Comparison of ENCODE assay signal across 16 cellular contexts in genomic region chr13:51997641-51998330, GRCh38. TPM values are rescaled to one million over a fixed set of nuclear protein-coding genes. Genes with fewer than 3 reads are reported as not detected.
DNase-seq lines count a peak whose midpoint lies in the region; ATAC-seq, FAIRE-seq and TF ChIP-seq lines count a peak whose summit lies in the region.
"Had no signal": no experiment of that assay in that cellular context is flagged by ENCODE, and none has a peak within 500 bp of the region (broad histone marks: within the 10 kb centered on the region; RNA-seq: fewer than 3 reads in every experiment).

No MANE protein-coding gene starts in this region.

- H3K4me3 ChIP-seq in K562: no peak overlapping the region

- H3K36me3 ChIP-seq in K562 (ENCODE audit: control insufficient read depth, insufficient read depth, low read length): no peaks in the 10 kb centered on the region; the same call in 1 of the 3 replicates

- POLR2A ChIA-PET in K562 (lab: Yijun Ruan, JAX): interaction anchor here (0.6 to 1.1 kb wide), 2 partner anchors 19 to 419 kb away, joined by 3 read pairs; no protein-coding TSS in a partner anchor
- POLR2A ChIA-PET in activated CD4-positive, alpha-beta memory T cell treated with anti-CD3 and anti-CD28 coated beads, Interleukin-2, amount 10 ng/mL, durations not matched to agents 7 days and 5 days (lab: Charles Lee): no interaction called here

- peak; percentile 36; the same call in 1 of the 2 replicates for TF ChIP-seq EP300 in K562 (IDR thresholded peaks at IDR 0.05; ENCODE audit: low read length)

- H3K4me1 Mint-ChIP-seq in neural crest cell: peaks cover 17% of the 10 kb centered on the region
- H3K4me1 Mint-ChIP-seq in activated CD4-positive, alpha-beta memory T cell treated with anti-CD3 and anti-CD28 coated beads, Interleukin-2, amount 10 ng/mL, durations not matched to agents 7 days and 5 days: peaks cover 2% of the 10 kb centered on the region
- H3K4me1 Mint-ChIP-seq: memory B cell had no signal

- 9% methylated on average over 8 of the region's 8 CpGs for WGBS in K562 (ENCODE audit: insufficient coverage, low coverage, missing lambda C conversion rate)

- H2AFZ ChIP-seq in K562 (ENCODE audit: low read depth, low read length): 0 out of 2 replicates have a peak overlapping the region, but pooled peaks have one; percentile 24

- TF ChIP-seq POLR2A in K562 (conservative IDR thresholded peaks at IDR 0.05): no peak

- no peaks in the 10 kb centered on the region for H3K27me3 ChIP-seq in K562 (ENCODE audit: control insufficient read depth in 2 of 2, insufficient read depth in 2 of 2, low read length in 2 of 2)

- H3K9me3 Mint-ChIP-seq in neural crest cell: no peaks in the 10 kb centered on the region
- H3K9me3 Mint-ChIP-seq in activated CD4-positive, alpha-beta memory T cell treated with anti-CD3 and anti-CD28 coated beads, Interleukin-2, amount 10 ng/mL, durations not matched to agents 7 days and 5 days: no peaks in the 10 kb centered on the region
- H3K9me3 Mint-ChIP-seq: activated naive CD4-positive, alpha-beta T cell treated with anti-CD3 and anti-CD28 coated beads, Interleukin-2, amount 50 U/mL, for 72 hours; brain; memory B cell had no signal

- peaks cover 86% of the 10 kb centered on the region for H3K79me2 ChIP-seq in K562 (ENCODE audit: control insufficient read depth, insufficient read depth, low read length)

- no TSS peak for BruUV-seq in K562 (replicated peaks; lab: Mats Ljungman, UMichigan)

- H3K9me3 ChIP-seq in K562 (replicated peaks; ENCODE audit: control insufficient read depth, insufficient read depth, low read depth, low read length): no peaks in the 10 kb centered on the region

- DNase-seq in DMS53 (lab: John Stamatoyannopoulos, UW) (peak; percentile 89), NCI-H2196 (lab: John Stamatoyannopoulos, UW; ENCODE audit: unreplicated experiment) (peak; percentile 40), K562 (ENCODE audit: extremely low read depth in 1 of 4, low spot score in 3 of 4) (peak in 1 of 4 experiments; percentile 61), neural crest cell (ENCODE audit: low read depth, low spot score) (no peak), DMS114 treated with DMSO at 0.1 percent for 48 hours (lab: John Stamatoyannopoulos, UW; ENCODE audit: unreplicated experiment) (no peak), ecto neural progenitor cell (ENCODE audit: low spot score) (no peak), activated gamma-delta T cell (lab: John Stamatoyannopoulos, UW) (no peak)
- DNase-seq in activated CD4-positive, alpha-beta memory T cell treated with anti-CD3 and anti-CD28 coated beads, Interleukin-2, amount 10 ng/mL, durations not matched to agents 7 days and 5 days: no peak
- DNase-seq: activated CD4-positive, alpha-beta T cell treated with anti-CD3 and anti-CD28 coated beads for 1 hour; HCEC 1CT; nucleus accumbens; SIG-M5; stimulated activated CD4-positive, alpha-beta T cell treated with anti-CD3 and anti-CD28 coated beads, Interleukin-2, amount 100 ng/mL, for 48 hours had no signal

- no peaks in the 10 kb centered on the region for H4K20me1 ChIP-seq in K562 (replicated peaks; ENCODE audit: control insufficient read depth, insufficient read depth, low read length)

- H3K4me2 ChIP-seq in K562 (ENCODE audit: insufficient read depth, low read length): peak overlapping the region; percentile 60

- H3K36me3 Mint-ChIP-seq in neural crest cell (ENCODE audit: low read depth): no peaks in the 10 kb centered on the region
- no peaks in the 10 kb centered on the region for H3K36me3 Mint-ChIP-seq in activated CD4-positive, alpha-beta memory T cell treated with anti-CD3 and anti-CD28 coated beads, Interleukin-2, amount 10 ng/mL, durations not matched to agents 7 days and 5 days (ENCODE audit: low read depth)
- H3K36me3 Mint-ChIP-seq: activated naive CD4-positive, alpha-beta T cell treated with anti-CD3 and anti-CD28 coated beads, Interleukin-2, amount 50 U/mL, for 72 hours; brain; memory B cell had no signal

- peak; percentile 4 for ATAC-seq in K562
- ATAC-seq: activated naive CD4-positive, alpha-beta T cell treated with anti-CD3 and anti-CD28 coated beads, Interleukin-2, amount 50 U/mL, for 72 hours had no signal

- H3K4me3 Mint-ChIP-seq in neural crest cell: no peak overlapping the region
- H3K4me3 Mint-ChIP-seq in activated CD4-positive, alpha-beta memory T cell treated with anti-CD3 and anti-CD28 coated beads, Interleukin-2, amount 10 ng/mL, durations not matched to agents 7 days and 5 days: no peak overlapping the region
- H3K4me3 Mint-ChIP-seq: memory B cell had no signal

- FAIRE-seq in K562 (lab: Jason Lieb, UNC): no peak

- TF ChIP-seq RAD21 in K562 (CRISPR knock-in tag; conservative IDR thresholded peaks at IDR 0.05 in 1 of 2, IDR thresholded peaks at IDR 0.05 in 1 of 2): no peak

- H3K27ac ChIP-seq in K562 (ENCODE audit: extremely low read depth, low read depth, low read length): peak overlapping the region; percentile 73

- intact Hi-C loops in K562 (cut with micrococcal nuclease): loop anchor here (5.0 to 10.0 kb wide), 2 partner anchors 40 to 457 kb away; partner anchors contain the start of genes CKAP2 and VPS36

- H3K27ac Mint-ChIP-seq in neural crest cell (ENCODE audit: unreplicated experiment): peak overlapping the region; percentile 47
- H3K27ac Mint-ChIP-seq in activated CD4-positive, alpha-beta memory T cell treated with anti-CD3 and anti-CD28 coated beads, Interleukin-2, amount 10 ng/mL, durations not matched to agents 7 days and 5 days: no peak overlapping the region
- H3K27ac Mint-ChIP-seq: activated naive CD4-positive, alpha-beta T cell treated with anti-CD3 and anti-CD28 coated beads, Interleukin-2, amount 50 U/mL, for 72 hours; memory B cell had no signal

- peaks cover 44 to 56% of the 10 kb centered on the region in 2 experiments for H3K4me1 ChIP-seq in K562 (replicated peaks in 1 of 2; ENCODE audit: control insufficient read depth in 2 of 2, insufficient read depth in 2 of 2, low read length in 2 of 2)

- TF ChIP-seq CTCF in K562 (IDR thresholded peaks at IDR 0.05 in 2 of 3, conservative IDR thresholded peaks at IDR 0.05 in 1 of 3; ENCODE audit: insufficient read depth in 2 of 3, low read depth in 1 of 3, low read length in 3 of 3): no peak
- TF ChIP-seq CTCF in neural crest cell (conservative IDR thresholded peaks at IDR 0.05): no peak

- in situ Hi-C loops in K562 (cut with MboI): no loop called here

- no peaks in the 10 kb centered on the region for H3K27me3 Mint-ChIP-seq in neural crest cell (ENCODE audit: low read depth)
- H3K27me3 Mint-ChIP-seq in activated CD4-positive, alpha-beta memory T cell treated with anti-CD3 and anti-CD28 coated beads, Interleukin-2, amount 10 ng/mL, durations not matched to agents 7 days and 5 days: peaks cover 26% of the 10 kb centered on the region
- H3K27me3 Mint-ChIP-seq: brain had no signal

- no peak overlapping the region for H3K9ac ChIP-seq in K562 (ENCODE audit: insufficient read depth in 1 of 2, low read depth in 2 of 2, low read length in 2 of 2)

- CTCF ChIA-PET in K562 (lab: Yijun Ruan, JAX; ENCODE audit: low intra/inter-chr PET ratio): no interaction called here
- CTCF ChIA-PET in activated CD4-positive, alpha-beta memory T cell treated with anti-CD3 and anti-CD28 coated beads, Interleukin-2, amount 10 ng/mL, durations not matched to agents 7 days and 5 days (lab: Charles Lee): interaction anchor here (2.0 kb wide), 1 partner anchor 130 kb away, joined by 7 read pairs; no protein-coding TSS in a partner anchor

- H3K9me1 ChIP-seq in K562 (ENCODE audit: control insufficient read depth, insufficient read depth, low read length): no peaks in the 10 kb centered on the region

RNA-seq across cellular contexts. Expression of gene ATP7B, which starts 13.5 kb away (rescaled TPM):
- total RNA-seq in K562 (2011; cell fraction: chromatin; rRNA removed; ENCODE audit: low replicate concordance): 82.8 and 92.7 TPM in 2 replicates
- 45.1 and 54.2 TPM in 2 replicates for total RNA-seq in K562 (2011; cell fraction: nucleolus; rRNA removed)
- 55.9 and 62.3 TPM in 2 replicates for total RNA-seq in K562 (2011; cell fraction: nucleoplasm; rRNA removed)
- total RNA-seq in K562 (2014; rRNA removed) (8.0 and 14.3 TPM in 2 replicates), K562 (2014; rRNA removed; fragmentation: Illumina TruSeq; extraction: Trizol) (8.3 and 8.5 TPM in 2 replicates), K562 (2015; rRNA removed; fragmentation: Illumina TruSeq; extraction: Trizol) (10.6 and 11.7 TPM in 2 replicates), K562 (2021) (16.5 and 20.4 TPM in 2 replicates), neural crest cell (11.0 and 11.6 TPM in 2 replicates)
- polyA plus RNA-seq in K562 (2011; rRNA removed) (12.5 and 13.3 TPM in 2 replicates), K562 (2014; fragmentation: Illumina TruSeq; extraction: Trizol) (11.1 and 11.5 TPM in 2 replicates), K562 (2014; fragmentation: Nextera tagmentation; extraction: Ambion mirVana) (1 to 10 TPM; 1.1 to 1.4 TPM), K562 (2014; rRNA removed) (7.2 and 11.6 TPM in 2 replicates)
- 6.8 and 7.9 TPM in 2 replicates for polyA plus RNA-seq in K562 (2011; cell fraction: cytosol; rRNA removed)
- polyA plus RNA-seq in K562 (2011; cell fraction: nucleus; rRNA removed): 27.2 and 32.0 TPM in 2 replicates
- 13.5 and 17.6 TPM in 2 replicates for polyA plus RNA-seq in K562 (2012)
- polyA minus RNA-seq in K562 (2011; rRNA and poly(A)+ RNA removed): 20.5 and 32.2 TPM in 2 replicates
- polyA minus RNA-seq in K562 (2011; cell fraction: cytosol; rRNA and poly(A)+ RNA removed): 11.3 and 13.2 TPM in 2 replicates
- polyA minus RNA-seq in K562 (2011; cell fraction: nucleus; rRNA and poly(A)+ RNA removed): 30.6 and 44.5 TPM in 2 replicates
- under 1 TPM; 0.78 to 0.88 TPM for total RNA-seq in activated CD4-positive, alpha-beta memory T cell treated with anti-CD3 and anti-CD28 coated beads, Interleukin-2, amount 10 ng/mL, durations not matched to agents 7 days and 5 days

RNA-seq across cellular contexts. Expression of gene ALG11, which starts 14.4 kb away (rescaled TPM):
- total RNA-seq in K562 (2011; cell fraction: chromatin; rRNA removed; ENCODE audit: low replicate concordance): 24.6 and 59.2 TPM in 2 replicates
- total RNA-seq in K562 (2011; cell fraction: nucleolus; rRNA removed): 15.5 and 17.4 TPM in 2 replicates
- total RNA-seq in K562 (2011; cell fraction: nucleoplasm; rRNA removed): 27.4 and 33.8 TPM in 2 replicates
- total RNA-seq in K562 (2014; rRNA removed): 7.3 and 8.1 TPM in 2 replicates
- total RNA-seq in K562 (2014; rRNA removed; fragmentation: Illumina TruSeq; extraction: Trizol): 16.6 and 18.7 TPM in 2 replicates
- 11.8 and 12.3 TPM in 2 replicates for total RNA-seq in K562 (2015; rRNA removed; fragmentation: Illumina TruSeq; extraction: Trizol)
- total RNA-seq in K562 (2021): 19.2 and 19.6 TPM in 2 replicates
- polyA plus RNA-seq in K562 (2011; rRNA removed): 9.9 and 17.2 TPM in 2 replicates
- 2.0 and 6.6 TPM in 2 replicates for polyA plus RNA-seq in K562 (2011; cell fraction: cytosol; rRNA removed)
- polyA plus RNA-seq in K562 (2011; cell fraction: nucleus; rRNA removed): 7.9 and 8.6 TPM in 2 replicates
- 6.5 and 12.9 TPM in 2 replicates for polyA plus RNA-seq in K562 (2012)
- polyA plus RNA-seq in K562 (2014; fragmentation: Illumina TruSeq; extraction: Trizol): 9.3 and 11.2 TPM in 2 replicates
- 10 to 100 TPM; 16.3 to 19.1 TPM for polyA plus RNA-seq in K562 (2014; fragmentation: Nextera tagmentation; extraction: Ambion mirVana)
- polyA plus RNA-seq in K562 (2014; rRNA removed): 7.4 and 8.2 TPM in 2 replicates
- polyA minus RNA-seq in K562 (2011; rRNA and poly(A)+ RNA removed): 22.2 and 25.3 TPM in 2 replicates
- polyA minus RNA-seq in K562 (2011; cell fraction: cytosol; rRNA and poly(A)+ RNA removed): 7.9 and 8.8 TPM in 2 replicates
- polyA minus RNA-seq in K562 (2011; cell fraction: nucleus; rRNA and poly(A)+ RNA removed): 12.7 and 22.5 TPM in 2 replicates
- total RNA-seq in neural crest cell: 34.0 and 37.8 TPM in 2 replicates
- total RNA-seq in activated CD4-positive, alpha-beta memory T cell treated with anti-CD3 and anti-CD28 coated beads, Interleukin-2, amount 10 ng/mL, durations not matched to agents 7 days and 5 days: 10 to 100 TPM; 24.0 to 28.9 TPM

RNA-seq across cellular contexts. Expression of gene UTP14C, which starts 26.7 kb away (rescaled TPM):
- 5.7 and 21.4 TPM in 2 replicates for total RNA-seq in K562 (2011; cell fraction: chromatin; rRNA removed; ENCODE audit: low replicate concordance)
- 4.5 and 7.4 TPM in 2 replicates for total RNA-seq in K562 (2011; cell fraction: nucleolus; rRNA removed)
- total RNA-seq in K562 (2011; cell fraction: nucleoplasm; rRNA removed): 11.3 and 17.3 TPM in 2 replicates
- 5.7 TPM in 2 replicates for total RNA-seq in K562 (2014; rRNA removed)
- total RNA-seq in K562 (2014; rRNA removed; fragmentation: Illumina TruSeq; extraction: Trizol): 8.6 and 9.4 TPM in 2 replicates
- total RNA-seq in K562 (2015; rRNA removed; fragmentation: Illumina TruSeq; extraction: Trizol): 8.1 and 8.5 TPM in 2 replicates
- 6.0 and 6.1 TPM in 2 replicates for total RNA-seq in K562 (2021)
- 8.9 and 10.3 TPM in 2 replicates for polyA plus RNA-seq in K562 (2011; rRNA removed)
- polyA plus RNA-seq in K562 (2011; cell fraction: cytosol; rRNA removed): 2.4 and 5.3 TPM in 2 replicates
- 3.2 and 4.1 TPM in 2 replicates for polyA plus RNA-seq in K562 (2011; cell fraction: nucleus; rRNA removed)
- 5.2 and 5.7 TPM in 2 replicates for polyA plus RNA-seq in K562 (2012)
- polyA plus RNA-seq in K562 (2014; fragmentation: Illumina TruSeq; extraction: Trizol): 7.1 and 8.2 TPM in 2 replicates
- polyA plus RNA-seq in K562 (2014; fragmentation: Nextera tagmentation; extraction: Ambion mirVana): 1 to 10 TPM; 3.4 to 3.9 TPM
- polyA plus RNA-seq in K562 (2014; rRNA removed): 4.9 and 5.0 TPM in 2 replicates
- polyA minus RNA-seq in K562 (2011; rRNA and poly(A)+ RNA removed): 16.2 and 17.5 TPM in 2 replicates
- 5.3 and 7.8 TPM in 2 replicates for polyA minus RNA-seq in K562 (2011; cell fraction: cytosol; rRNA and poly(A)+ RNA removed)
- polyA minus RNA-seq in K562 (2011; cell fraction: nucleus; rRNA and poly(A)+ RNA removed): 3.1 and 5.4 TPM in 2 replicates
- total RNA-seq in neural crest cell: 19.7 and 20.5 TPM in 2 replicates
- 1 to 10 TPM; 9.4 to 10.0 TPM for total RNA-seq in activated CD4-positive, alpha-beta memory T cell treated with anti-CD3 and anti-CD28 coated beads, Interleukin-2, amount 10 ng/mL, durations not matched to agents 7 days and 5 days

Comparison
In these comparisons a context has a peak if more than half of its experiments do, and no peak if none do; other contexts are left out.
1. DNase-seq: peak in DMS53 (single experiment) and NCI-H2196 (single experiment); none in neural crest cell (single experiment), DMS114 treated with DMSO at 0.1 percent for 48 hours (single experiment), ecto neural progenitor cell (single experiment), activated CD4-positive, alpha-beta memory T cell treated with anti-CD3 and anti-CD28 coated beads, Interleukin-2, amount 10 ng/mL, durations not matched to agents 7 days and 5 days (single experiment) and activated gamma-delta T cell (single experiment).